29 cellular contexts compared by ENCODE assay signal in the genomic region with DNA sequence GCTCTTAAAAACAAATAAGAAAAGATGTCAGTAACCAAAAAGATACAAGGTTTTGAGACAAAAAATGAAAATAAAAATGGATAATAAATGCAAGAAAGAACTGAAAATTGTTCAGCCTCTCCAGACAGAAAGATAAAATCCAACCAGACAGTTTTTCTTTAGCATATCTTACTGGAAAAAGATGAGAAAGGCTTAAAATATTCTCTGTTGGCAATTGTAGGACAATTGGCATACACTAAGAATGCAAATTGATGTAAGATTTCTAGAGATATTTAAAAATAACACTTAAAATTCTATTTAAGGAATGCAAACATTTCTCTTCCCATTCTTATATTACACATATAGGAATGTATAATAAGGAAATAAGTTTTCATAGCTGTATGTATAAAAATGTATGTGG.
"Had no signal": no experiment of that assay in that cellular context is flagged by ENCODE, and none has a peak within 500 bp of the region (broad histone marks: within the 10 kb centered on the region; RNA-seq: fewer than 3 reads in every experiment).

No MANE protein-coding gene starts in this region.

- H3K4me1 ChIP-seq: parathyroid adenoma, psoas muscle, right lobe of liver, stomach, thyroid gland, tibial nerve, upper lobe of left lung, vagina had no signal

- H3K9ac ChIP-seq: parathyroid adenoma had no signal

- H3K4me3 Mint-ChIP-seq: naive thymus-derived CD8-positive, alpha-beta T cell; natural killer cell treated with Interleukin-12 subunit alpha and Interleukin-12 subunit beta and Interleukin-15 and Interleukin-18, amount 100 ng/mL, for 72 hours; nephron progenitor cell; neural crest cell; stimulated activated effector memory CD8-positive, alpha-beta T cell treated with anti-CD3 and anti-CD28 coated beads, Interleukin-12 subunit alpha, Interleukin-12 subunit beta, amount 100 ng/mL, for 72 hours; stimulated activated naive B cell treated with anti-CD40 and anti-IgM and Interleukin-4, amounts not matched to agents 10 μg/mL and 1 μg/mL and 100 μg/mL, for 72 hours; stimulated activated naive CD8-positive, alpha-beta T cell treated with anti-CD3 and anti-CD28 coated beads, Interleukin-15, Interleukin-2, amounts not matched to agents 100 ng/mL and 50 ng/mL, for 24 hours had no signal

- H3K79me2 ChIP-seq: parathyroid adenoma had no signal

- H3K27me3 Mint-ChIP-seq: naive thymus-derived CD8-positive, alpha-beta T cell; natural killer cell treated with Interleukin-12 subunit alpha and Interleukin-12 subunit beta and Interleukin-15 and Interleukin-18, amount 100 ng/mL, for 72 hours; progenitor cell of endocrine pancreas; stimulated activated naive B cell treated with anti-CD40 and anti-IgM and Interleukin-4, amounts not matched to agents 10 μg/mL and 1 μg/mL and 100 μg/mL, for 72 hours; stimulated activated naive CD8-positive, alpha-beta T cell treated with anti-CD3 and anti-CD28 coated beads, Interleukin-15, Interleukin-2, amounts not matched to agents 100 ng/mL and 50 ng/mL, for 24 hours had no signal

- H3K27ac Mint-ChIP-seq: naive thymus-derived CD8-positive, alpha-beta T cell; natural killer cell treated with Interleukin-12 subunit alpha and Interleukin-12 subunit beta and Interleukin-15 and Interleukin-18, amount 100 ng/mL, for 72 hours; nephron progenitor cell; progenitor cell of endocrine pancreas; stimulated activated effector memory CD8-positive, alpha-beta T cell treated with anti-CD3 and anti-CD28 coated beads, Interleukin-12 subunit alpha, Interleukin-12 subunit beta, amount 100 ng/mL, for 72 hours; stimulated activated naive B cell treated with anti-CD40 and anti-IgM and Interleukin-4, amounts not matched to agents 10 μg/mL and 1 μg/mL and 100 μg/mL, for 72 hours; stimulated activated naive CD8-positive, alpha-beta T cell treated with anti-CD3 and anti-CD28 coated beads, Interleukin-15, Interleukin-2, amounts not matched to agents 100 ng/mL and 50 ng/mL, for 24 hours had no signal

- H3K9me3 ChIP-seq: neutrophil, ovary, psoas muscle, right lobe of liver, stomach, thoracic aorta, thyroid gland, tibial nerve, upper lobe of left lung, vagina had no signal

- H3K4me3 ChIP-seq: ovary, psoas muscle, right lobe of liver, skin epidermis, stomach, thoracic aorta, thyroid gland, tibial nerve, upper lobe of left lung, vagina had no signal

- H3K36me3 Mint-ChIP-seq: naive thymus-derived CD8-positive, alpha-beta T cell; natural killer cell treated with Interleukin-12 subunit alpha and Interleukin-12 subunit beta and Interleukin-15 and Interleukin-18, amount 100 ng/mL, for 72 hours; stimulated activated effector memory CD8-positive, alpha-beta T cell treated with anti-CD3 and anti-CD28 coated beads, Interleukin-12 subunit alpha, Interleukin-12 subunit beta, amount 100 ng/mL, for 72 hours; stimulated activated naive B cell treated with anti-CD40 and anti-IgM and Interleukin-4, amounts not matched to agents 10 μg/mL and 1 μg/mL and 100 μg/mL, for 72 hours had no signal

- H3K27me3 ChIP-seq: neutrophil, ovary, right lobe of liver, stomach, thyroid gland, tibial nerve, upper lobe of left lung, vagina had no signal

- H3K4me1 Mint-ChIP-seq: naive thymus-derived CD8-positive, alpha-beta T cell; stimulated activated effector memory CD8-positive, alpha-beta T cell treated with anti-CD3 and anti-CD28 coated beads, Interleukin-12 subunit alpha, Interleukin-12 subunit beta, amount 100 ng/mL, for 72 hours; stimulated activated naive B cell treated with anti-CD40 and anti-IgM and Interleukin-4, amounts not matched to agents 10 μg/mL and 1 μg/mL and 100 μg/mL, for 72 hours had no signal

- DNase-seq: naive thymus-derived CD8-positive, alpha-beta T cell; nephron progenitor cell; nucleus accumbens; ovary; posterior cingulate gyrus; psoas muscle; right cardiac atrium; right lobe of liver; stimulated activated CD4-positive, alpha-beta T cell treated with anti-CD3 and anti-CD28 coated beads, Interleukin-15, amount 100 ng/mL, for 24 hours; stimulated activated CD4-positive, alpha-beta T cell treated with anti-CD3 and anti-CD28 coated beads, Interleukin-2, amount 100 ng/mL, for 24 hours; stimulated activated CD4-positive, alpha-beta T cell treated with anti-CD3 and anti-CD28 coated beads, Interleukin-2, amount 100 ng/mL, for 48 hours; stimulated activated CD4-positive, alpha-beta T cell treated with anti-CD3 and anti-CD28 coated beads, Interleukin-4, amount 100 ng/mL, for 24 hours; stimulated activated naive B cell treated with anti-CD40 and anti-IgM and Interleukin-4, amounts not matched to agents 10 μg/mL and 1 μg/mL and 100 μg/mL, for 72 hours; stimulated activated naive CD4-positive, alpha-beta T cell treated with Interleukin-2 at 50 U/mL for 16 hours; stomach; thyroid gland; upper lobe of left lung had no signal

- H3K9me3 Mint-ChIP-seq: nephron progenitor cell, neural crest cell had no signal

- H3K36me3 ChIP-seq: neutrophil, ovary, right lobe of liver, stomach, thoracic aorta, thyroid gland, tibial nerve, upper lobe of left lung, vagina had no signal

- H2AFZ ChIP-seq: parathyroid adenoma had no signal

- FAIRE-seq: urothelium cell line had no signal

- H3K27ac ChIP-seq: neutrophil, ovary, parathyroid adenoma, psoas muscle, right lobe of liver, skin epidermis, stomach, thoracic aorta, thyroid gland, tibial nerve, upper lobe of left lung, vagina had no signal
